ENCODE assay signal across 10 cellular contexts in genomic region chr5:67160985-67161384, GRCh38. TPM values are rescaled to one million over a fixed set of nuclear protein-coding genes. Genes with fewer than 3 reads are reported as not detected.
DNase-seq lines count a peak whose midpoint lies in the region; TF ChIP-seq lines count a peak whose summit lies in the region.
"Had no signal": no experiment of that assay in that cellular context is flagged by ENCODE, and none has a peak within 500 bp of the region (broad histone marks: within the 10 kb centered on the region; RNA-seq: fewer than 3 reads in every experiment).

No MANE protein-coding gene starts in this region.

- no peaks in the 10 kb centered on the region for H3K27me3 ChIP-seq in vagina
- no peaks in the 10 kb centered on the region for H3K27me3 ChIP-seq in SJCRH30

- H3K4me1 ChIP-seq in vagina (peaks cover 42% of the 10 kb centered on the region), SJCRH30 (no peaks in the 10 kb centered on the region)

- H3K36me3 ChIP-seq in vagina (peaks cover 0 to 33% of the 10 kb centered on the region in 2 donors), SJCRH30 (no peaks in the 10 kb centered on the region)

- H3K9me3 ChIP-seq in vagina (no peaks in the 10 kb centered on the region), SJCRH30 (replicated peaks) (no peaks in the 10 kb centered on the region)

- in situ Hi-C loops in G401 (cut with HindIII; ENCODE audit: low sequenced_read_pairs), result no loop called here

- intact Hi-C loops in vagina (cut with DNase I), result no loop called here

- H3K4me3 ChIP-seq in vagina (no peak overlapping the region), SJCRH30 (no peak overlapping the region)

- TF ChIP-seq CTCF in vagina (IDR thresholded peaks at IDR 0.05), result no peak

- H3K27ac ChIP-seq in vagina (peak overlapping the region; percentile 47), SJCRH30 (no peak overlapping the region)

- TF ChIP-seq POLR2A in vagina (IDR thresholded peaks at IDR 0.05), result no peak

- DNase-seq in stimulated activated CD4-positive, alpha-beta T cell treated with anti-CD3 and anti-CD28 coated beads, Interleukin-4, amount 100 ng/mL, for 24 hours, result peak; percentile 48
- no peak for DNase-seq in stimulated activated CD4-positive, alpha-beta T cell treated with anti-CD3 and anti-CD28 coated beads, Interleukin-4, amount 100 ng/mL, for 1 hour
- peak; percentile 61 for DNase-seq in activated effector memory CD4-positive, alpha-beta T cell treated with Interleukin-2 at 50 U/mL for 16 hours
- DNase-seq in hepatic stellate cell (ENCODE audit: low spot score) (peak; percentile 84), vagina (ENCODE audit: extremely low spot score in 2 of 2) (no peak), G401 (ENCODE audit: low spot score) (no peak), SJCRH30 (no peak), DMS53 treated with DMSO at 0.1 percent for 48 hours (lab: John Stamatoyannopoulos, UW; ENCODE audit: unreplicated experiment) (no peak)
- DNase-seq: COR-L47, NCI-H2171 had no signal

RNA-seq across cellular contexts. Expression of gene CD180, which starts 35.6 kb away (rescaled TPM):
- total RNA-seq in vagina, result 2.0 TPM
- total RNA-seq in G401 (2014; rRNA removed; shearing (Covaris generic)), result not detected in 2 replicates
- total RNA-seq in SJCRH30 (2014; rRNA removed; shearing (Covaris generic)), result not detected in 2 replicates

Comparison
In these comparisons a context has a peak if more than half of its experiments do, and no peak if none do; other contexts are left out.
1. DNase-seq: peak in stimulated activated CD4-positive, alpha-beta T cell treated with anti-CD3 and anti-CD28 coated beads, Interleukin-4, amount 100 ng/mL, for 24 hours (single experiment), activated effector memory CD4-positive, alpha-beta T cell treated with Interleukin-2 at 50 U/mL for 16 hours (single experiment) and hepatic stellate cell (single experiment); none in stimulated activated CD4-positive, alpha-beta T cell treated with anti-CD3 and anti-CD28 coated beads, Interleukin-4, amount 100 ng/mL, for 1 hour (single experiment), vagina (0 of 2), G401 (single experiment), SJCRH30 (0 of 2) and DMS53 treated with DMSO at 0.1 percent for 48 hours (single experiment).